Comparison of ENCODE assay signal across 9 cellular contexts in genomic region chr5:1103093-1103492, GRCh38. TPM values are rescaled to one million over a fixed set of nuclear protein-coding genes. Genes with fewer than 3 reads are reported as not detected.
DNase-seq lines count a peak whose midpoint lies in the region; ATAC-seq and TF ChIP-seq lines count a peak whose summit lies in the region.
"Had no signal": no experiment of that assay in that cellular context is flagged by ENCODE, and none has a peak within 500 bp of the region (broad histone marks: within the 10 kb centered on the region; RNA-seq: fewer than 3 reads in every experiment).

No MANE protein-coding gene starts in this region.

- peaks cover 80% of the 10 kb centered on the region for H3K4me1 ChIP-seq in hepatocyte (ENCODE audit: insufficient read depth)
- peaks cover 36% of the 10 kb centered on the region for H3K4me1 ChIP-seq in smooth muscle cell (ENCODE audit: low read depth)

- no peaks in the 10 kb centered on the region for H3K9me2 ChIP-seq in hepatocyte (replicated peaks; ENCODE audit: insufficient read depth)

- peaks cover 77% of the 10 kb centered on the region for H3K79me2 ChIP-seq in hepatocyte
- no peaks in the 10 kb centered on the region for H3K79me2 ChIP-seq in smooth muscle cell (ENCODE audit: low read depth)

- H3K27ac ChIP-seq in hepatocyte = peak overlapping the region; percentile 98
- H3K27ac ChIP-seq in smooth muscle cell (ENCODE audit: low read depth) = peak overlapping the region; percentile 14

- peak overlapping the region; percentile 75 for H3K27ac Mint-ChIP-seq in T-helper 2 cell treated with Interferon-gamma antibody and Interleukin-4, amounts not matched to agents 5 μg/mL and 100 μg/mL, for 36 hours
- peak overlapping the region; percentile 22 for H3K27ac Mint-ChIP-seq in activated T-helper 17 cell treated with anti-CD3 and anti-CD28 coated beads, Interleukin-2, amount 50 U/mL, for 72 hours
- H3K27ac Mint-ChIP-seq: activated B cell treated with CpG ODN at 0.5 μM for 24 hours had no signal

- H3K4me1 Mint-ChIP-seq in T-helper 2 cell treated with Interferon-gamma antibody and Interleukin-4, amounts not matched to agents 5 μg/mL and 100 μg/mL, for 36 hours (ENCODE audit: low read depth) = peaks cover 43% of the 10 kb centered on the region
- peaks cover 32% of the 10 kb centered on the region for H3K4me1 Mint-ChIP-seq in activated T-helper 17 cell treated with anti-CD3 and anti-CD28 coated beads, Interleukin-2, amount 50 U/mL, for 72 hours

- no peaks in the 10 kb centered on the region for H3K36me3 ChIP-seq in hepatocyte (replicated peaks; ENCODE audit: insufficient read depth, low read depth)
- no peaks in the 10 kb centered on the region for H3K36me3 ChIP-seq in smooth muscle cell (ENCODE audit: low read depth)

- TF ChIP-seq CTCF in hepatocyte (IDR thresholded peaks at IDR 0.05; ENCODE audit: poor library complexity) = no peak
- no peak for TF ChIP-seq CTCF in smooth muscle cell (IDR thresholded peaks at IDR 0.05; ENCODE audit: borderline replicate concordance, insufficient read depth, poor library complexity, severe bottlenecking)

- H3K27me3 Mint-ChIP-seq in T-helper 2 cell treated with Interferon-gamma antibody and Interleukin-4, amounts not matched to agents 5 μg/mL and 100 μg/mL, for 36 hours (ENCODE audit: low read depth) = no peaks in the 10 kb centered on the region
- H3K27me3 Mint-ChIP-seq in activated T-helper 17 cell treated with anti-CD3 and anti-CD28 coated beads, Interleukin-2, amount 50 U/mL, for 72 hours = no peaks in the 10 kb centered on the region
- H3K27me3 Mint-ChIP-seq: activated B cell treated with CpG ODN at 0.5 μM for 24 hours had no signal

- DNase-seq in T-helper 2 cell treated with Interferon-gamma antibody and Interleukin-4, amounts not matched to agents 5 μg/mL and 100 μg/mL, for 36 hours (ENCODE audit: low spot score) = no peak
- DNase-seq in T-helper 2 cell = no peak
- peak; percentile 56 for DNase-seq in hepatocyte (ENCODE audit: low spot score)
- DNase-seq in smooth muscle cell (lab: John Stamatoyannopoulos, UW; ENCODE audit: unreplicated experiment) = no peak
- DNase-seq in cerebellar cortex (ENCODE audit: low spot score) = no peak
- DNase-seq in HT-29 (ENCODE audit: low spot score) = no peak
- DNase-seq: activated B cell treated with CpG ODN at 0.5 μM for 24 hours had no signal

- H4K20me1 ChIP-seq in hepatocyte (ENCODE audit: insufficient read depth, poor library complexity, severe bottlenecking) (peaks cover 36% of the 10 kb centered on the region), smooth muscle cell (ENCODE audit: low read depth) (peaks cover 75% of the 10 kb centered on the region)

- 76% methylated on average over 11 of the region's 11 CpGs for WGBS in hepatocyte (ENCODE audit: low lambda C conversion rate, missing lambda C conversion rate)
- 53% methylated on average over 11 of the region's 11 CpGs for WGBS in smooth muscle cell (ENCODE audit: low lambda C conversion rate)

- ATAC-seq in activated T-helper 17 cell treated with anti-CD3 and anti-CD28 coated beads, Interleukin-2, amount 50 U/mL, for 72 hours (replicated peaks) = no peak
- ATAC-seq in GM19023 (IDR thresholded peaks at IDR 0.05; ENCODE audit: unreplicated experiment) = no peak

- no peak overlapping the region for H3K9ac ChIP-seq in smooth muscle cell (ENCODE audit: low read depth)

- H3K36me3 Mint-ChIP-seq in T-helper 2 cell treated with Interferon-gamma antibody and Interleukin-4, amounts not matched to agents 5 μg/mL and 100 μg/mL, for 36 hours (ENCODE audit: low read depth) = peaks cover 30% of the 10 kb centered on the region
- no peaks in the 10 kb centered on the region for H3K36me3 Mint-ChIP-seq in activated T-helper 17 cell treated with anti-CD3 and anti-CD28 coated beads, Interleukin-2, amount 50 U/mL, for 72 hours (ENCODE audit: low read depth)

- H3K4me3 ChIP-seq in hepatocyte = no peak overlapping the region
- no peak overlapping the region for H3K4me3 ChIP-seq in smooth muscle cell

- peak overlapping the region; percentile 81 for H3K4me3 Mint-ChIP-seq in T-helper 2 cell treated with Interferon-gamma antibody and Interleukin-4, amounts not matched to agents 5 μg/mL and 100 μg/mL, for 36 hours
- H3K4me3 Mint-ChIP-seq in activated T-helper 17 cell treated with anti-CD3 and anti-CD28 coated beads, Interleukin-2, amount 50 U/mL, for 72 hours = peak overlapping the region; percentile 79

- no peaks in the 10 kb centered on the region for H3K9me3 Mint-ChIP-seq in T-helper 2 cell treated with Interferon-gamma antibody and Interleukin-4, amounts not matched to agents 5 μg/mL and 100 μg/mL, for 36 hours
- H3K9me3 Mint-ChIP-seq in activated T-helper 17 cell treated with anti-CD3 and anti-CD28 coated beads, Interleukin-2, amount 50 U/mL, for 72 hours = no peaks in the 10 kb centered on the region
- H3K9me3 Mint-ChIP-seq: activated B cell treated with CpG ODN at 0.5 μM for 24 hours had no signal

- peaks cover 5% of the 10 kb centered on the region for H3F3A ChIP-seq in smooth muscle cell (ENCODE audit: low read depth)

- H3K4me2 ChIP-seq in hepatocyte (peak overlapping the region; percentile 71), smooth muscle cell (peak overlapping the region; percentile 67)

- H3K9me3 ChIP-seq in hepatocyte (ENCODE audit: low read depth) = no peaks in the 10 kb centered on the region
- no peaks in the 10 kb centered on the region for H3K9me3 ChIP-seq in smooth muscle cell (replicated peaks; ENCODE audit: low read depth)

- H2AFZ ChIP-seq in hepatocyte = no peak overlapping the region
- H2AFZ ChIP-seq in smooth muscle cell (ENCODE audit: low read depth) = no peak overlapping the region

- H3K27me3 ChIP-seq in hepatocyte = no peaks in the 10 kb centered on the region
- no peaks in the 10 kb centered on the region for H3K27me3 ChIP-seq in smooth muscle cell (ENCODE audit: low read depth)

RNA-seq across cellular contexts. Expression of gene SLC12A7, which starts 8.8 kb away (rescaled TPM):
- total RNA-seq in activated T-helper 17 cell treated with anti-CD3 and anti-CD28 coated beads, Interleukin-2, amount 50 U/mL, for 72 hours = 10 to 100 TPM; 17.6 to 28.2 TPM
- total RNA-seq in hepatocyte (19.7 and 30.2 TPM in 2 replicates), smooth muscle cell (6.1 and 8.3 TPM in 2 replicates)
- polyA plus RNA-seq in hepatocyte (31.3 and 34.3 TPM in 2 replicates), smooth muscle cell (13.4 and 15.2 TPM in 2 replicates)
- total RNA-seq in HT-29 (2014; rRNA removed; shearing (Covaris generic)) = 129 and 134 TPM in 2 replicates
